Comparison of ENCODE assay signal across 9 cellular contexts in genomic region chr5:80034962-80035821, GRCh38. TPM values are rescaled to one million over a fixed set of nuclear protein-coding genes. Genes with fewer than 3 reads are reported as not detected.
DNase-seq lines count a peak whose midpoint lies in the region; ATAC-seq and TF ChIP-seq lines count a peak whose summit lies in the region.
"Had no signal": no experiment of that assay in that cellular context is flagged by ENCODE, and none has a peak within 500 bp of the region (broad histone marks: within the 10 kb centered on the region; RNA-seq: fewer than 3 reads in every experiment).

Gene THBS4 (plus strand): TSS chr5:80035348. CDS start chr5:80035538, 190 bp downstream.

- H3K9me3 ChIP-seq in HUES48 (ENCODE audit: control insufficient read depth, insufficient read depth, low read length) (no peaks in the 10 kb centered on the region), sigmoid colon (no peaks in the 10 kb centered on the region)
- H3K9me3 ChIP-seq: adrenal gland had no signal

- H3K36me3 Mint-ChIP-seq in activated T-cell treated with anti-CD3 and anti-CD28 coated beads, Interleukin-2, amount 50 U/mL, for 24 hours (ENCODE audit: low read depth): no peaks in the 10 kb centered on the region
- H3K36me3 Mint-ChIP-seq in HFFc6 (ENCODE audit: low read depth): no peaks in the 10 kb centered on the region

- peak within 1 kb of the TSS; percentile 66 for H3K4me3 Mint-ChIP-seq in activated T-cell treated with anti-CD3 and anti-CD28 coated beads, Interleukin-2, amount 50 U/mL, for 24 hours
- H3K4me3 Mint-ChIP-seq in HFFc6: no peak within 1 kb of the TSS

- peak within 1 kb of the TSS; percentile 86 for H3K4me3 ChIP-seq in HUES48 (ENCODE audit: low read depth, low read length)
- H3K4me3 ChIP-seq in sigmoid colon: peak within 1 kb of the TSS; percentile 16 to 45 (median 34)

- H3K27ac Mint-ChIP-seq in activated T-cell treated with anti-CD3 and anti-CD28 coated beads, Interleukin-2, amount 50 U/mL, for 24 hours: no peak within 1 kb of the TSS
- H3K27ac Mint-ChIP-seq in HFFc6: no peak within 1 kb of the TSS

- no peaks in the 10 kb centered on the region for H3K9me3 Mint-ChIP-seq in activated T-cell treated with anti-CD3 and anti-CD28 coated beads, Interleukin-2, amount 50 U/mL, for 24 hours
- H3K9me3 Mint-ChIP-seq in HFFc6: no peaks in the 10 kb centered on the region

- H3K27me3 Mint-ChIP-seq in activated T-cell treated with anti-CD3 and anti-CD28 coated beads, Interleukin-2, amount 50 U/mL, for 24 hours: peaks cover 68% of the 10 kb centered on the region
- H3K27me3 Mint-ChIP-seq in HFFc6 (ENCODE audit: insufficient read depth): peaks cover 40% of the 10 kb centered on the region

- TF ChIP-seq POLR2A in sigmoid colon (IDR thresholded peaks at IDR 0.05): no peak

- H3K4me1 ChIP-seq in HUES48 (ENCODE audit: control insufficient read depth, insufficient read depth, low read length) (no peaks in the 10 kb centered on the region; the same call in 1 of the 2 replicates), sigmoid colon (peaks cover 0 to 5% (median 2%) of the 10 kb centered on the region in 4 donors)
- H3K4me1 ChIP-seq: adrenal gland had no signal

- DNase-seq in activated T-cell treated with anti-CD3 and anti-CD28 coated beads, Interleukin-2, amount 50 U/mL, for 24 hours: peak; percentile 37
- peak; percentile 44 for DNase-seq in left ventricle myocardium superior
- no peak for DNase-seq in sigmoid colon
- DNase-seq in central memory CD4-positive, alpha-beta T cell: no peak
- no peak for DNase-seq in D341Med (ENCODE audit: low spot score)
- DNase-seq in HFFc6: no peak
- DNase-seq: adrenal gland had no signal

- intact Hi-C loops in left ventricle myocardium superior (cut with micrococcal nuclease): no loop called here
- intact Hi-C loops in sigmoid colon (cut with DNase I): no loop called here

- TF ChIP-seq CTCF in sigmoid colon (IDR thresholded peaks at IDR 0.05) (no peak), HFFc6 (IDR thresholded peaks at IDR 0.05) (no peak)

- ATAC-seq in left ventricle myocardium superior (peak; percentile 72), GM19324 (IDR thresholded peaks at IDR 0.05; ENCODE audit: low FRiP score, unreplicated experiment) (no peak)

- peaks cover 38% of the 10 kb centered on the region for H3K4me1 Mint-ChIP-seq in activated T-cell treated with anti-CD3 and anti-CD28 coated beads, Interleukin-2, amount 50 U/mL, for 24 hours (ENCODE audit: low read depth)
- no peaks in the 10 kb centered on the region for H3K4me1 Mint-ChIP-seq in HFFc6 (ENCODE audit: low read depth)

- H3K36me3 ChIP-seq in HUES48 (ENCODE audit: control insufficient read depth, insufficient read depth, low read length) (no peaks in the 10 kb centered on the region), sigmoid colon (no peaks in the 10 kb centered on the region)
- H3K36me3 ChIP-seq: adrenal gland had no signal

- no peak for TF ChIP-seq EP300 in sigmoid colon (IDR thresholded peaks at IDR 0.05)

- peak within 1 kb of the TSS; percentile 58; the same call in 1 of the 2 replicates for H3K9ac ChIP-seq in HUES48 (ENCODE audit: low read depth, low read length)

- no peak within 1 kb of the TSS for H3K27ac ChIP-seq in HUES48 (ENCODE audit: low read depth, low read length)
- peak within 1 kb of the TSS in 2 of 4 donors; percentile 41 to 49 for H3K27ac ChIP-seq in sigmoid colon
- H3K27ac ChIP-seq: adrenal gland had no signal

- WGBS in sigmoid colon, 2 donors: 7% methylated on average over 76 of the region's 76 CpGs

- peaks cover 44% of the 10 kb centered on the region for H3K27me3 ChIP-seq in HUES48 (ENCODE audit: control insufficient read depth, insufficient read depth, low read length)
- H3K27me3 ChIP-seq in sigmoid colon: peaks cover 11 to 58% (median 31%) of the 10 kb centered on the region in 3 donors

RNA-seq across cellular contexts. Expression of gene THBS4, which starts in this region (rescaled TPM):
- 29.5 TPM for total RNA-seq in left ventricle myocardium superior
- 100 to 1,000 TPM in 2 of 4 donors, 10 to 100 TPM in 2; 55.3 to 585 (median 105) TPM for total RNA-seq in sigmoid colon
- 10 to 100 TPM in 1 of 3 donors, 1 to 10 TPM in 1, not detected in 1; 3.8 to 10.2 TPM for polyA plus RNA-seq in sigmoid colon
- total RNA-seq in HFFc6 (2021; fragmentation: NEBNext Ultra II Directional; extraction: Animal tissue kit (Norgen Biotek cat#: 25700)): under 1 TPM in 5 of 6 experiments, not detected in 1; 0.43 to 0.82 (median 0.71) TPM

Comparison
In these comparisons a context has a peak if more than half of its experiments do, and no peak if none do; other contexts are left out.
1. RNA of gene THBS4 (total RNA-seq): 55.3 to 585 TPM in sigmoid colon and 29.5 TPM in left ventricle myocardium superior (single experiment); 0.43 to 0.82 TPM in HFFc6; every median in the first group is over 10 times any median in the second.
2. DNase-seq: peak in activated T-cell treated with anti-CD3 and anti-CD28 coated beads, Interleukin-2, amount 50 U/mL, for 24 hours (single experiment) and left ventricle myocardium superior (single experiment); none in sigmoid colon (single experiment), central memory CD4-positive, alpha-beta T cell (single experiment), D341Med (single experiment) and HFFc6 (single experiment).